ENCODE assay signal across 14 cellular contexts in the genomic region with DNA sequence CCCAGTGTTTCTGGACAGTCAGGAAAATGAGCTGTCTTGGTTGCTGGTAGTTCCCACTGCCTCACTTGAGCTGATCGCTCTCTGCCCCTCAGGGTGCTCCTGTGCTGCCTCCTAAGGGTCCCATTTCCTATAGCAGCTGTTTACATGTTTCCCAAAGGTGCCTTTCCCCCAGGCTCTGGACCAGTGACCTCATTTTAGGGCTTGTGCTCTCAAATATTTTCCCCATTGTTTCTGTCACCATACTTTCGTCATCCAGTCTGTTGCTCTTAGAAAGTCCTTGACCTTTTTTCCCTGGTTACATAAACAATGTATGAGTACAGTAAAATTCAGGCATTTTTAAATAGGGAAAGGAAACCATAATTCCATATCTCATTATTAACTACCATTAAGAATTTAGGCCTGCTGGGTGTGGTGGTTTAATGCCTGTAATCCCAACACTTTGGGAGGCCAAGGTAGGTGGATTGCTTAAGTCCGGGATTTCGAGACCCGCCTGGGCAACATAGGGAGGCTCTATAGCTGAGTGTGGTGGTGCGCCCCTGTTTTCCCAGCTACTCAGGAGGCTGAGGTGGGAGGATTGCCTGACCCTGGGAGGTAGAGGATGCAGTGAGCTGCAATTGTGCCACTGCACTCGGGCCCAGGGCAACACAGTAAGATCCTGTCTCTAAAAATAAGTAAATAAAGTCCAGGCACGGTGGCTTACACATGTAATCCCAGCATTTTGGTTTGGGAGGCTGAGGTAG.
"Had no signal": no experiment of that assay in that cellular context is flagged by ENCODE, and none has a peak within 500 bp of the region (broad histone marks: within the 10 kb centered on the region; RNA-seq: fewer than 3 reads in every experiment).

No MANE protein-coding gene starts in this region.

- H3K4me1 ChIP-seq: esophagus squamous epithelium, foreskin keratinocyte, neural progenitor cell, parathyroid adenoma, thyroid gland had no signal

- H3K4me1 Mint-ChIP-seq: activated CD4-positive, alpha-beta memory T cell treated with anti-CD3 and anti-CD28 coated beads, Interleukin-2, amount 10 ng/mL, durations not matched to agents 7 days and 5 days; activated CD4-positive, alpha-beta T cell treated with anti-CD3 and anti-CD28 coated beads for 36 hours; brain; neural progenitor cell had no signal

- H3K9ac ChIP-seq: neural progenitor cell, parathyroid adenoma had no signal

- H3K27ac ChIP-seq: esophagus squamous epithelium, foreskin keratinocyte, neural progenitor cell, parathyroid adenoma, thyroid gland had no signal

- H3K27ac Mint-ChIP-seq: activated CD4-positive, alpha-beta memory T cell treated with anti-CD3 and anti-CD28 coated beads, Interleukin-2, amount 10 ng/mL, durations not matched to agents 7 days and 5 days; activated CD4-positive, alpha-beta T cell treated with anti-CD3 and anti-CD28 coated beads for 36 hours; activated naive CD4-positive, alpha-beta T cell treated with anti-CD3 and anti-CD28 coated beads for 36 hours; activated T-cell treated with anti-CD3 and anti-CD28 coated beads, Interleukin-2, amount 50 U/mL, for 72 hours; neural progenitor cell had no signal

- H3K4me3 Mint-ChIP-seq: activated CD4-positive, alpha-beta memory T cell treated with anti-CD3 and anti-CD28 coated beads, Interleukin-2, amount 10 ng/mL, durations not matched to agents 7 days and 5 days; activated CD4-positive, alpha-beta T cell treated with anti-CD3 and anti-CD28 coated beads for 36 hours; activated naive CD4-positive, alpha-beta T cell treated with anti-CD3 and anti-CD28 coated beads for 36 hours; activated T-cell treated with anti-CD3 and anti-CD28 coated beads, Interleukin-2, amount 50 U/mL, for 72 hours; brain; immature natural killer cell; neural progenitor cell had no signal

- H3K27me3 ChIP-seq: esophagus squamous epithelium, foreskin keratinocyte, neural progenitor cell, thyroid gland had no signal

- ATAC-seq: activated CD4-positive, alpha-beta T cell treated with anti-CD3 and anti-CD28 coated beads for 36 hours; activated T-cell treated with anti-CD3 and anti-CD28 coated beads, Interleukin-2, amount 50 U/mL, for 72 hours; foreskin keratinocyte; left cardiac atrium had no signal

- H2AFZ ChIP-seq: neural progenitor cell, parathyroid adenoma had no signal

- H3K4me2 ChIP-seq: neural progenitor cell had no signal

- DNase-seq: activated CD4-positive, alpha-beta memory T cell treated with anti-CD3 and anti-CD28 coated beads, Interleukin-2, amount 10 ng/mL, durations not matched to agents 7 days and 5 days; activated CD4-positive, alpha-beta T cell treated with anti-CD3 and anti-CD28 coated beads for 36 hours; activated naive CD4-positive, alpha-beta T cell treated with anti-CD3 and anti-CD28 coated beads for 36 hours; activated T-cell treated with anti-CD3 and anti-CD28 coated beads, Interleukin-2, amount 50 U/mL, for 72 hours; cerebellar nuclear complex; esophagus squamous epithelium; foreskin keratinocyte; immature natural killer cell; left cardiac atrium; retina; thyroid gland had no signal

- H3K9me3 ChIP-seq: esophagus squamous epithelium, thyroid gland had no signal

- H3K36me3 Mint-ChIP-seq: neural progenitor cell had no signal

- H3K27me3 Mint-ChIP-seq: activated CD4-positive, alpha-beta memory T cell treated with anti-CD3 and anti-CD28 coated beads, Interleukin-2, amount 10 ng/mL, durations not matched to agents 7 days and 5 days; activated CD4-positive, alpha-beta T cell treated with anti-CD3 and anti-CD28 coated beads for 36 hours; brain had no signal

- H3K4me3 ChIP-seq: esophagus squamous epithelium, neural progenitor cell, thyroid gland had no signal

- H3K36me3 ChIP-seq: neural progenitor cell had no signal
